24 cellular contexts compared by ENCODE assay signal in the genomic region with DNA sequence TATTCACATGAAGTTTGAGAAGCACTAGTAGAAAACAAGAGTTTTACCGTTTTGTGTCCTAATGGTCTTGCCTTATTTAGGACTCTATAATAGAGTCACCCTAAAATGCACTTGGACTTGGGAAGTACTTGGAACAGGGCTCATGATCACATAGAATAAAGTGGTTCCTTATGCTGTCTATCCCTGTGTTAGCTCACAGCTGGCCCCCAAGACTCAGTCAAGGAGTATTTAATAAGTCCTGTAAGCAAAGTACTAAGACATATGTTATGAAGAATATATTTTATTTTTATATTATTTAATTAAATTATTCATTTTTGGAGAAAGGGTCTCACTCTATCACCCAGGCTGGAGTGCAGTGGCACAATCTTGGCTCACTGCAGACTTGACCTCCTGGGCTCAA.
"Had no signal": no experiment of that assay in that cellular context is flagged by ENCODE, and none has a peak within 500 bp of the region (broad histone marks: within the 10 kb centered on the region; RNA-seq: fewer than 3 reads in every experiment).

No MANE protein-coding gene starts in this region.

- H3K9me3 ChIP-seq: stomach, suprapubic skin, testis, thoracic aorta, thyroid gland, tibial artery, transverse colon, upper lobe of left lung, upper lobe of right lung, uterus, vagina had no signal

- DNase-seq: stimulated activated CD4-positive, alpha-beta T cell treated with anti-CD3 and anti-CD28 coated beads, Interleukin-2, amount 100 ng/mL, for 48 hours; stimulated activated CD4-positive, alpha-beta T cell treated with anti-CD3 and anti-CD28 coated beads, Interleukin-4, amount 100 ng/mL, for 1 hour; stimulated activated CD4-positive, alpha-beta T cell treated with anti-CD3 and anti-CD28 coated beads, Interleukin-4, amount 100 ng/mL, for 24 hours; stimulated activated CD4-positive, alpha-beta T cell treated with anti-CD3 and anti-CD28 coated beads, Interleukin-4, amount 100 ng/mL, for 4 hours; stimulated activated CD8-positive, alpha-beta memory T cell treated with anti-CD3 and anti-CD28 coated beads, Interleukin-4, amount 100 ng/mL, for 48 hours; stimulated activated naive B cell treated with anti-CD40 and anti-IgM and Interleukin-4, amounts not matched to agents 10 μg/mL and 1 μg/mL and 100 μg/mL, for 72 hours; stimulated activated naive CD4-positive, alpha-beta T cell; stimulated activated naive CD4-positive, alpha-beta T cell treated with Interleukin-2 at 50 U/mL for 16 hours; stimulated activated naive CD8-positive, alpha-beta T cell treated with anti-CD3 and anti-CD28 coated beads, Interleukin-15, amount 100 ng/mL, for 72 hours; stimulated activated naive CD8-positive, alpha-beta T cell treated with anti-CD3 and anti-CD28 coated beads, Interleukin-15, Interleukin-2, amounts not matched to agents 100 U/mL and 50 U/mL, for 24 hours; stomach; substantia nigra; testis; thyroid gland; tibial artery; transverse colon; trophoblast cell; upper lobe of left lung; upper lobe of right lung; uterus had no signal

- H3K27me3 ChIP-seq: stomach, suprapubic skin, testis, thyroid gland, tibial artery, tibial nerve, transverse colon, upper lobe of left lung, upper lobe of right lung, uterus, vagina had no signal

- H3K36me3 ChIP-seq: stomach, suprapubic skin, thoracic aorta, thyroid gland, tibial artery, tibial nerve, transverse colon, upper lobe of left lung, upper lobe of right lung, uterus, vagina had no signal

- H3K4me1 ChIP-seq: stomach, suprapubic skin, thyroid gland, tibial artery, tibial nerve, transverse colon, upper lobe of left lung, upper lobe of right lung, uterus, vagina had no signal

- H3K4me3 ChIP-seq: stomach, suprapubic skin, testis, thoracic aorta, thyroid gland, tibial artery, tibial nerve, transverse colon, upper lobe of left lung, upper lobe of right lung, uterus, vagina had no signal

- H3K27ac ChIP-seq: stomach, suprapubic skin, testis, thoracic aorta, thyroid gland, tibial artery, tibial nerve, transverse colon, upper lobe of left lung, upper lobe of right lung, uterus, vagina had no signal
